ENCODE assay signal across 15 cellular contexts in genomic region chr7:128921866-128922440, GRCh38. TPM values are rescaled to one million over a fixed set of nuclear protein-coding genes. Genes with fewer than 3 reads are reported as not detected.
A peak's percentile ranks its signal among the peaks of the same experiment; 100 is the strongest.
DNase-seq lines count a peak whose midpoint lies in the region; ATAC-seq and TF ChIP-seq lines count a peak whose summit lies in the region.
"Had no signal": no experiment of that assay in that cellular context is flagged by ENCODE, and none has a peak within 500 bp of the region (broad histone marks: within the 10 kb centered on the region; RNA-seq: fewer than 3 reads in every experiment).

No MANE protein-coding gene starts in this region.

- H3K9me2 ChIP-seq in GM23338 (ENCODE audit: insufficient read depth): no peaks in the 10 kb centered on the region

- TF ChIP-seq CTCF in GM23338 (conservative IDR thresholded peaks at IDR 0.05; ENCODE audit: low read depth in 2 of 2) (no peak), coronary artery (IDR thresholded peaks at IDR 0.05) (no peak), sigmoid colon (IDR thresholded peaks at IDR 0.05) (no peak), gastroesophageal sphincter (IDR thresholded peaks at IDR 0.05) (no peak)

- H3K36me3 ChIP-seq in GM23338 (ENCODE audit: insufficient read depth): no peaks in the 10 kb centered on the region
- H3K36me3 ChIP-seq in sigmoid colon: no peaks in the 10 kb centered on the region
- H3K36me3 ChIP-seq in gastroesophageal sphincter: no peaks in the 10 kb centered on the region

- H3K27me3 Mint-ChIP-seq in GM23338 (ENCODE audit: insufficient read depth, low read depth, poor library complexity): peaks cover 19% of the 10 kb centered on the region
- H3K27me3 Mint-ChIP-seq in activated naive CD4-positive, alpha-beta T cell treated with anti-CD3 and anti-CD28 coated beads for 36 hours (ENCODE audit: low read depth): peaks cover 11% of the 10 kb centered on the region

- H3K4me3 Mint-ChIP-seq in GM23338: no peak overlapping the region
- H3K4me3 Mint-ChIP-seq in activated naive CD4-positive, alpha-beta T cell treated with anti-CD3 and anti-CD28 coated beads for 36 hours: no peak overlapping the region
- H3K4me3 Mint-ChIP-seq: CD4-positive, CD25-positive, alpha-beta regulatory T cell; HFFc6 had no signal

- peak; percentile 18 for DNase-seq in activated CD8-positive, alpha-beta memory T cell treated with anti-CD3 and anti-CD28 coated beads, Interleukin-2, amount 50 U/mL, for 48 hours
- no peak for DNase-seq in activated CD8-positive, alpha-beta memory T cell treated with anti-CD3 and anti-CD28 coated beads, Interleukin-2, amount 50 U/mL, for 4 hours
- DNase-seq in GM23338 (ENCODE audit: low spot score) (no peak), coronary artery (ENCODE audit: low spot score) (peak; percentile 62), sigmoid colon (peak; percentile 41)
- DNase-seq in activated naive CD4-positive, alpha-beta T cell treated with Interleukin-2 at 50 U/mL for 16 hours: no peak
- no peak for DNase-seq in activated naive CD4-positive, alpha-beta T cell treated with anti-CD3 and anti-CD28 coated beads for 36 hours
- DNase-seq: AML-193; CD4-positive, CD25-positive, alpha-beta regulatory T cell; HFFc6; NCI-H1092; NCI-H446; SHP77 treated with DMSO at 0.1 percent for 48 hours had no signal

- WGBS in sigmoid colon, 2 donors: 83% methylated on average over 9 of the region's 9 CpGs
- 71 to 85% methylated on average over 4 of the region's 9 CpGs for WGBS in gastroesophageal sphincter (ENCODE audit: low coverage in 1 of 2), 2 donors

- H2AFZ ChIP-seq in GM23338: no peak overlapping the region

- intact Hi-C loops in sigmoid colon (cut with DNase I): no loop called here
- intact Hi-C loops in activated naive CD4-positive, alpha-beta T cell treated with anti-CD3 and anti-CD28 coated beads for 36 hours (cut with micrococcal nuclease): no loop called here

- H3K27ac ChIP-seq in GM23338 (ENCODE audit: low read depth) (no peak overlapping the region), coronary artery (no peak overlapping the region), sigmoid colon (no peak overlapping the region), gastroesophageal sphincter (no peak overlapping the region)
- H3K27ac ChIP-seq: KMS-11 had no signal

- H3K36me3 Mint-ChIP-seq in GM23338 (ENCODE audit: low read depth): no peaks in the 10 kb centered on the region; the same call in 2 of the 3 replicates
- H3K36me3 Mint-ChIP-seq in activated naive CD4-positive, alpha-beta T cell treated with anti-CD3 and anti-CD28 coated beads for 36 hours (ENCODE audit: low read depth): no peaks in the 10 kb centered on the region
- H3K36me3 Mint-ChIP-seq: CD4-positive, CD25-positive, alpha-beta regulatory T cell had no signal

- H3K27ac Mint-ChIP-seq in GM23338: no peak overlapping the region
- H3K27ac Mint-ChIP-seq in activated naive CD4-positive, alpha-beta T cell treated with anti-CD3 and anti-CD28 coated beads for 36 hours: no peak overlapping the region
- H3K27ac Mint-ChIP-seq: CD4-positive, CD25-positive, alpha-beta regulatory T cell; HFFc6 had no signal

- CTCF ChIA-PET in activated naive CD4-positive, alpha-beta T cell treated with anti-CD3 and anti-CD28 coated beads for 36 hours (lab: Charles Lee): interaction anchor here (0.6 to 1.0 kb wide), 2 partner anchors 167 to 237 kb away, joined by 3 to 4 read pairs; no protein-coding TSS in a partner anchor

- no peaks in the 10 kb centered on the region; the same call in 1 of the 2 replicates for H3K4me1 ChIP-seq in GM23338 (ENCODE audit: insufficient read depth)
- H3K4me1 ChIP-seq in sigmoid colon: no peaks in the 10 kb centered on the region
- no peaks in the 10 kb centered on the region for H3K4me1 ChIP-seq in gastroesophageal sphincter

- H3K27me3 ChIP-seq in GM23338 (ENCODE audit: insufficient read depth) (peaks cover 19% of the 10 kb centered on the region), sigmoid colon (peaks cover 0 to 22% (median 11%) of the 10 kb centered on the region in 3 donors), gastroesophageal sphincter (peaks cover 46% of the 10 kb centered on the region)

- H3K9me3 ChIP-seq in sigmoid colon: no peaks in the 10 kb centered on the region
- H3K9me3 ChIP-seq in gastroesophageal sphincter: no peaks in the 10 kb centered on the region

- no peak overlapping the region for H3K4me3 ChIP-seq in GM23338
- H3K4me3 ChIP-seq in coronary artery: no peak overlapping the region
- H3K4me3 ChIP-seq in sigmoid colon: no peak overlapping the region
- no peak overlapping the region for H3K4me3 ChIP-seq in gastroesophageal sphincter

- ATAC-seq in GM23338 (peak; percentile 34), gastroesophageal sphincter (no peak)

- TF ChIP-seq EP300 in sigmoid colon (IDR thresholded peaks at IDR 0.05) (no peak), gastroesophageal sphincter (IDR thresholded peaks at IDR 0.05) (no peak)

- TF ChIP-seq POLR2A in sigmoid colon (IDR thresholded peaks at IDR 0.05): no peak
- TF ChIP-seq POLR2A in gastroesophageal sphincter (IDR thresholded peaks at IDR 0.05): no peak

- H3K4me2 ChIP-seq in GM23338: no peak overlapping the region
- H3K4me2 ChIP-seq: KMS-11 had no signal

- H4K20me1 ChIP-seq in GM23338 (replicated peaks; ENCODE audit: insufficient read depth): no peaks in the 10 kb centered on the region

- H3F3A ChIP-seq in GM23338 (replicated peaks; ENCODE audit: low read depth): no peaks in the 10 kb centered on the region

- H3K9me3 Mint-ChIP-seq in GM23338: no peaks in the 10 kb centered on the region
- no peaks in the 10 kb centered on the region for H3K9me3 Mint-ChIP-seq in activated naive CD4-positive, alpha-beta T cell treated with anti-CD3 and anti-CD28 coated beads for 36 hours
- H3K9me3 Mint-ChIP-seq: HFFc6 had no signal

- H3K79me2 ChIP-seq in GM23338 (replicated peaks; ENCODE audit: insufficient read depth): no peaks in the 10 kb centered on the region

- H3K4me1 Mint-ChIP-seq in GM23338: peaks cover 16% of the 10 kb centered on the region
- H3K4me1 Mint-ChIP-seq in activated naive CD4-positive, alpha-beta T cell treated with anti-CD3 and anti-CD28 coated beads for 36 hours (ENCODE audit: low read depth): no peaks in the 10 kb centered on the region
- H3K4me1 Mint-ChIP-seq: CD4-positive, CD25-positive, alpha-beta regulatory T cell had no signal

TF ChIP-seq in GM23338, 12 proteins besides CTCF, POLR2A, EP300 and RAD21 (continues in another document):
- TF ChIP-seq STAT1 (IDR thresholded peaks at IDR 0.05; ENCODE audit: unreplicated experiment) (no peak), ETS1 (IDR thresholded peaks at IDR 0.05) (no peak), EZH2phosphoT487 (IDR thresholded peaks at IDR 0.05; ENCODE audit: unreplicated experiment) (no peak)

RNA-seq across cellular contexts. Expression of gene KCP, which starts 11.4 kb away (rescaled TPM):
- 0.76 and 1.3 TPM in 2 replicates for total RNA-seq in GM23338 (2014; rRNA removed; shearing (Covaris generic))
- polyA plus RNA-seq in GM23338 (2016; fragmentation: Nextera tagmentation; extraction: Ambion mirVana): 0.99 and 1.1 TPM in 2 replicates
- total RNA-seq in sigmoid colon: under 1 TPM in 3 of 4 donors, not detected in 1; 0.14 to 0.36 (median 0.28) TPM
- polyA plus RNA-seq in sigmoid colon: under 1 TPM in 1 of 3 donors, not detected in 2; 0.42 TPM
- under 1 TPM in 2 of 4 donors, not detected in 2; 0.31 to 0.67 TPM for total RNA-seq in gastroesophageal sphincter
- not detected for total RNA-seq in activated naive CD4-positive, alpha-beta T cell treated with anti-CD3 and anti-CD28 coated beads for 36 hours

RNA-seq across cellular contexts. Expression of gene IRF5, which starts 15.8 kb away (rescaled TPM):
- total RNA-seq in GM23338 (2014; rRNA removed; shearing (Covaris generic)): 1.1 and 3.7 TPM in 2 replicates
- polyA plus RNA-seq in GM23338 (2016; fragmentation: Nextera tagmentation; extraction: Ambion mirVana) (0.37 and 1.9 TPM in 2 replicates), sigmoid colon (10 to 100 TPM in 1 of 3 donors, 1 to 10 TPM in 2; 4.6 to 11.3 (median 4.8) TPM)
- total RNA-seq in sigmoid colon (10 to 100 TPM in 1 of 4 donors, 1 to 10 TPM in 3; 6.0 to 15.3 (median 8.1) TPM), gastroesophageal sphincter (10 to 100 TPM in 1 of 4 donors, 1 to 10 TPM in 3; 6.6 to 10.1 (median 8.2) TPM)
- 1 to 10 TPM; 1.4 to 1.9 TPM for total RNA-seq in activated naive CD4-positive, alpha-beta T cell treated with anti-CD3 and anti-CD28 coated beads for 36 hours

RNA-seq across cellular contexts. Expression of gene ATP6V1F, which starts 59.3 kb away (rescaled TPM):
- total RNA-seq in GM23338 (2014; rRNA removed; shearing (Covaris generic)): 60.2 and 66.5 TPM in 2 replicates
- polyA plus RNA-seq in GM23338 (2016; fragmentation: Nextera tagmentation; extraction: Ambion mirVana) (271 and 294 TPM in 2 replicates), sigmoid colon (100 to 1,000 TPM; 148 to 214 (median 183) TPM)
- total RNA-seq in sigmoid colon (100 to 1,000 TPM in 3 of 4 donors, 10 to 100 TPM in 1; 96.7 to 138 (median 131) TPM), gastroesophageal sphincter (100 to 1,000 TPM in 1 of 4 donors, 10 to 100 TPM in 3; 67.7 to 101 (median 84.5) TPM)
- total RNA-seq in activated naive CD4-positive, alpha-beta T cell treated with anti-CD3 and anti-CD28 coated beads for 36 hours: 100 to 1,000 TPM; 129 to 142 TPM

Comparison
In these comparisons a context has a peak if more than half of its experiments do, and no peak if none do; other contexts are left out.
1. DNase-seq: peak in activated CD8-positive, alpha-beta memory T cell treated with anti-CD3 and anti-CD28 coated beads, Interleukin-2, amount 50 U/mL, for 48 hours (single experiment), coronary artery (single experiment) and sigmoid colon (single experiment); none in activated CD8-positive, alpha-beta memory T cell treated with anti-CD3 and anti-CD28 coated beads, Interleukin-2, amount 50 U/mL, for 4 hours (single experiment), GM23338 (single experiment), activated naive CD4-positive, alpha-beta T cell treated with Interleukin-2 at 50 U/mL for 16 hours (single experiment) and activated naive CD4-positive, alpha-beta T cell treated with anti-CD3 and anti-CD28 coated beads for 36 hours (single experiment).